34 cellular contexts compared by ENCODE assay signal in genomic region chr4:92840880-92841279, GRCh38.
"Had no signal": no experiment of that assay in that cellular context is flagged by ENCODE, and none has a peak within 500 bp of the region (broad histone marks: within the 10 kb centered on the region; RNA-seq: fewer than 3 reads in every experiment).

No MANE protein-coding gene starts in this region.

- DNase-seq: activated effector memory CD4-positive, alpha-beta T cell treated with anti-CD3 and anti-CD28 coated beads, Interleukin-2, amount 50 U/mL, for 16 hours; activated gamma-delta T cell; activated gamma-delta T cell treated with Interleukin-2 at 50 U/mL for 16 hours; activated naive CD4-positive, alpha-beta T cell; activated naive CD4-positive, alpha-beta T cell treated with anti-CD3 and anti-CD28 coated beads for 36 hours; activated naive CD4-positive, alpha-beta T cell treated with anti-CD3 and anti-CD28 coated beads, Interleukin-2, amount 10 ng/mL, durations not matched to agents 7 days and 5 days; activated naive CD4-positive, alpha-beta T cell treated with anti-CD3 and anti-CD28 coated beads, Interleukin-2, amount 50 U/mL, for 16 hours; activated naive CD4-positive, alpha-beta T cell treated with Interleukin-2 at 50 U/mL for 16 hours; activated naive CD8-positive, alpha-beta T cell treated with anti-CD3 and anti-CD28 coated beads for 36 hours; activated naive CD8-positive, alpha-beta T cell treated with anti-CD3 and anti-CD28 coated beads, Interleukin-2, amount 10 ng/mL, durations not matched to agents 7 days and 5 days; activated naive CD8-positive, alpha-beta T cell treated with anti-CD3 and anti-CD28 coated beads, Interleukin-2, amount 50 U/mL, for 24 hours; activated T-cell treated with anti-CD3 and anti-CD28 coated beads, Interleukin-2, amount 50 U/mL, for 1 hour; activated T-cell treated with anti-CD3 and anti-CD28 coated beads, Interleukin-2, amount 50 U/mL, for 24 hours; activated T-cell treated with anti-CD3 and anti-CD28 coated beads, Interleukin-2, amount 50 U/mL, for 4 hours; activated T-cell treated with anti-CD3 and anti-CD28 coated beads, Interleukin-2, amount 50 U/mL, for 48 hours; activated T-cell treated with anti-CD3 and anti-CD28 coated beads, Interleukin-2, amount 50 U/mL, for 72 hours; adrenal gland; amniotic stem cell; amygdala; anterior cingulate cortex; aorta; body of pancreas; brain microvascular endothelial cell; caudate nucleus; central memory CD4-positive, alpha-beta T cell; cerebellar nuclear complex had no signal

- ATAC-seq: activated naive CD4-positive, alpha-beta T cell treated with anti-CD3 and anti-CD28 coated beads, Interleukin-2, amount 50 U/mL, for 72 hours; activated naive CD8-positive, alpha-beta T cell treated with anti-CD3 and anti-CD28 coated beads, Interleukin-2, amount 50 U/mL, for 24 hours; activated T-cell treated with anti-CD3 and anti-CD28 coated beads, Interleukin-2, amount 50 U/mL, for 4 hours; activated T-cell treated with anti-CD3 and anti-CD28 coated beads, Interleukin-2, amount 50 U/mL, for 72 hours; activated T-helper 17 cell treated with anti-CD3 and anti-CD28 coated beads, Interleukin-2, amount 50 U/mL, for 72 hours; body of pancreas had no signal

- H3K4me1 Mint-ChIP-seq: activated naive CD4-positive, alpha-beta T cell treated with anti-CD3 and anti-CD28 coated beads, Interleukin-2, amount 10 ng/mL, durations not matched to agents 7 days and 5 days; activated naive CD4-positive, alpha-beta T cell treated with anti-CD3 and anti-CD28 coated beads, Interleukin-2, amount 50 U/mL, for 24 hours; activated naive CD8-positive, alpha-beta T cell treated with anti-CD3 and anti-CD28 coated beads for 36 hours; activated naive CD8-positive, alpha-beta T cell treated with anti-CD3 and anti-CD28 coated beads, Interleukin-2, amount 10 ng/mL, durations not matched to agents 7 days and 5 days; activated naive CD8-positive, alpha-beta T cell treated with anti-CD3 and anti-CD28 coated beads, Interleukin-2, amount 50 U/mL, for 24 hours; activated T-helper 17 cell treated with anti-CD3 and anti-CD28 coated beads, Interleukin-2, amount 50 U/mL, for 72 hours; brain; central memory CD8-positive, alpha-beta T cell had no signal

- H3K27me3 Mint-ChIP-seq: activated naive CD4-positive, alpha-beta T cell treated with anti-CD3 and anti-CD28 coated beads, Interleukin-2, amount 10 ng/mL, durations not matched to agents 7 days and 5 days; activated naive CD4-positive, alpha-beta T cell treated with anti-CD3 and anti-CD28 coated beads, Interleukin-2, amount 50 U/mL, for 24 hours; activated naive CD8-positive, alpha-beta T cell; activated naive CD8-positive, alpha-beta T cell treated with anti-CD3 and anti-CD28 coated beads for 36 hours; activated naive CD8-positive, alpha-beta T cell treated with anti-CD3 and anti-CD28 coated beads, Interleukin-2, amount 10 ng/mL, durations not matched to agents 7 days and 5 days; activated naive CD8-positive, alpha-beta T cell treated with anti-CD3 and anti-CD28 coated beads, Interleukin-2, amount 50 U/mL, for 24 hours; activated T-cell treated with anti-CD3 and anti-CD28 coated beads, Interleukin-2, amount 50 U/mL, for 24 hours; activated T-helper 17 cell treated with anti-CD3 and anti-CD28 coated beads, Interleukin-2, amount 50 U/mL, for 72 hours; brain; central memory CD8-positive, alpha-beta T cell had no signal

- H3K9me3 Mint-ChIP-seq: activated naive CD4-positive, alpha-beta T cell treated with anti-CD3 and anti-CD28 coated beads for 36 hours; activated naive CD4-positive, alpha-beta T cell treated with anti-CD3 and anti-CD28 coated beads, Interleukin-2, amount 10 ng/mL, durations not matched to agents 7 days and 5 days; activated naive CD8-positive, alpha-beta T cell treated with anti-CD3 and anti-CD28 coated beads, Interleukin-2, amount 10 ng/mL, durations not matched to agents 7 days and 5 days; activated T-helper 1 cell treated with anti-CD3 and anti-CD28 coated beads, Interleukin-12 subunit alpha, Interleukin-12 subunit beta, Interleukin-2, Interleukin-4 antibody, amounts not matched to agents 30 ng/mL and 10 ng/mL and 1 ng/mL, durations not matched to agents 14 hours and 24 hours and 36 hours; brain had no signal

- H3K27ac Mint-ChIP-seq: activated naive CD4-positive, alpha-beta T cell treated with anti-CD3 and anti-CD28 coated beads for 36 hours; activated naive CD4-positive, alpha-beta T cell treated with anti-CD3 and anti-CD28 coated beads, Interleukin-2, amount 10 ng/mL, durations not matched to agents 7 days and 5 days; activated naive CD4-positive, alpha-beta T cell treated with anti-CD3 and anti-CD28 coated beads, Interleukin-2, amount 50 U/mL, for 24 hours; activated naive CD4-positive, alpha-beta T cell treated with anti-CD3 and anti-CD28 coated beads, Interleukin-2, amount 50 U/mL, for 72 hours; activated naive CD8-positive, alpha-beta T cell; activated naive CD8-positive, alpha-beta T cell treated with anti-CD3 and anti-CD28 coated beads for 36 hours; activated naive CD8-positive, alpha-beta T cell treated with anti-CD3 and anti-CD28 coated beads, Interleukin-2, amount 10 ng/mL, durations not matched to agents 7 days and 5 days; activated naive CD8-positive, alpha-beta T cell treated with anti-CD3 and anti-CD28 coated beads, Interleukin-2, amount 50 U/mL, for 24 hours; activated T-cell treated with anti-CD3 and anti-CD28 coated beads, Interleukin-2, amount 50 U/mL, for 24 hours; activated T-cell treated with anti-CD3 and anti-CD28 coated beads, Interleukin-2, amount 50 U/mL, for 72 hours; activated T-helper 1 cell treated with anti-CD3 and anti-CD28 coated beads, Interleukin-12 subunit alpha, Interleukin-12 subunit beta, Interleukin-2, Interleukin-4 antibody, amounts not matched to agents 30 ng/mL and 10 ng/mL and 1 ng/mL, durations not matched to agents 14 hours and 24 hours and 36 hours; activated T-helper 17 cell treated with anti-CD3 and anti-CD28 coated beads, Interleukin-2, amount 50 U/mL, for 72 hours; activated T-helper 2 cell treated with anti-CD3 and anti-CD28 coated beads, Interferon-gamma antibody, Interleukin-2, Interleukin-4, amounts not matched to agents 10 μg/mL and 5 μg/mL and 100 μg/mL, durations not matched to agents 14 hours and 24 hours and 36 hours; brain had no signal

- H3K36me3 Mint-ChIP-seq: activated naive CD4-positive, alpha-beta T cell treated with anti-CD3 and anti-CD28 coated beads, Interleukin-2, amount 10 ng/mL, durations not matched to agents 7 days and 5 days; activated naive CD4-positive, alpha-beta T cell treated with anti-CD3 and anti-CD28 coated beads, Interleukin-2, amount 50 U/mL, for 24 hours; activated naive CD4-positive, alpha-beta T cell treated with anti-CD3 and anti-CD28 coated beads, Interleukin-2, amount 50 U/mL, for 72 hours; activated naive CD8-positive, alpha-beta T cell; activated naive CD8-positive, alpha-beta T cell treated with anti-CD3 and anti-CD28 coated beads for 36 hours; activated naive CD8-positive, alpha-beta T cell treated with anti-CD3 and anti-CD28 coated beads, Interleukin-2, amount 10 ng/mL, durations not matched to agents 7 days and 5 days; brain had no signal

- H3K4me3 Mint-ChIP-seq: activated naive CD4-positive, alpha-beta T cell treated with anti-CD3 and anti-CD28 coated beads for 36 hours; activated naive CD4-positive, alpha-beta T cell treated with anti-CD3 and anti-CD28 coated beads, Interleukin-2, amount 10 ng/mL, durations not matched to agents 7 days and 5 days; activated naive CD4-positive, alpha-beta T cell treated with anti-CD3 and anti-CD28 coated beads, Interleukin-2, amount 50 U/mL, for 24 hours; activated naive CD8-positive, alpha-beta T cell; activated naive CD8-positive, alpha-beta T cell treated with anti-CD3 and anti-CD28 coated beads for 36 hours; activated naive CD8-positive, alpha-beta T cell treated with anti-CD3 and anti-CD28 coated beads, Interleukin-2, amount 10 ng/mL, durations not matched to agents 7 days and 5 days; activated naive CD8-positive, alpha-beta T cell treated with anti-CD3 and anti-CD28 coated beads, Interleukin-2, amount 50 U/mL, for 24 hours; activated T-cell treated with anti-CD3 and anti-CD28 coated beads, Interleukin-2, amount 50 U/mL, for 24 hours; activated T-cell treated with anti-CD3 and anti-CD28 coated beads, Interleukin-2, amount 50 U/mL, for 4 hours; activated T-cell treated with anti-CD3 and anti-CD28 coated beads, Interleukin-2, amount 50 U/mL, for 72 hours; activated T-helper 1 cell treated with anti-CD3 and anti-CD28 coated beads, Interleukin-12 subunit alpha, Interleukin-12 subunit beta, Interleukin-2, Interleukin-4 antibody, amounts not matched to agents 30 ng/mL and 10 ng/mL and 1 ng/mL, durations not matched to agents 14 hours and 24 hours and 36 hours; activated T-helper 17 cell treated with anti-CD3 and anti-CD28 coated beads, Interleukin-2, amount 50 U/mL, for 72 hours; brain; central memory CD8-positive, alpha-beta T cell had no signal
